Comparison of ENCODE assay signal across 1 cellular context in the genomic region with DNA sequence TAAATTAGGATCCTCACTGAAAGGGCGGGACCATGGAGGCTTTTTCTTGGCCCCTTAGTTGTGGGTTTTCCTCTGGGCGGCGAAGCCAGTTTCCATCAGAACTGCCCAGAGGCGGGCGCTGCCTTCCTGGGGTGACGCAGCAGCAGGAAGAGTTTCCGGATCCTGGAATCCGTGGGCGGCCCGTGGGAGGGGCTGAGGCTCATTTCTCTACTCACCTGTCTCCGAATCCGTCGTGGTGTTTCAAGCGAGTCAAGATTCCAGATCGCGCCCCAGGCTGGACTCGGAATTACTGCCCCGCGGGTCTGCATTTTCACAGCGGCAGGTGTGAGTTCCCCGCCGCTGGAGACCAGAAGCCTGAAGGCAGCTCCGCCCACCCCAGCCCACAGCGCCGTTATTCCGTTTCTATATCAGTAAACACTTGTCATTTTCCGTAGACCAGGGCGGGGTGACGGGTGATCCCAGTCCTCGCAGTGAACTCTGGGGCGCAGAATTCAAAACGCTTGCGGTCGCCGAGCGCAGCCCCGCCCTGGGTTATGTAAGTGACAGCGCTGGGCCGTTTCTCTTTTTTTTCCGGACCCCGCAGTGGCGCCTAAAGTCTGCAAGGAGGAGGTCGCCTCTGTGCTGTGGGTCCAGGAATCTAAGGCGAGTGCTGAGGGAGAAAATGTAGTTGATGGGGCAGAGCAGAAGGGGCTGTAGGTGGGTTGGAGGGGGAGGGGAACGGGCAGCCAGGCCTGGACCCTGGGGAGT.
A peak's percentile ranks its signal among the peaks of the same experiment; 100 is the strongest.
TF ChIP-seq lines count a peak whose summit lies in the region.

No MANE protein-coding gene starts in this region.

TF ChIP-seq in HepG2, 621 proteins besides CTCF, POLR2A, EP300 and RAD21 (continued from another document and continues in another):
- TF ChIP-seq ZNF431 (CRISPR knock-in tag; IDR thresholded peaks at IDR 0.05; ENCODE audit: borderline replicate concordance, low read depth) (no peak), KMT2A (CRISPR knock-in tag; IDR thresholded peaks at IDR 0.05) (peak; percentile 62; the same call in 1 of the 2 replicates), KLF11 (CRISPR knock-in tag; IDR thresholded peaks at IDR 0.05) (peak; percentile 17; the same call in 1 of the 2 replicates), KAT7 (CRISPR knock-in tag; IDR thresholded peaks at IDR 0.05; ENCODE audit: borderline replicate concordance) (peak; percentile 32; the same call in 1 of the 2 replicates), ZKSCAN8 (CRISPR knock-in tag; IDR thresholded peaks at IDR 0.05; ENCODE audit: borderline replicate concordance) (no peak), RARG (CRISPR knock-in tag; IDR thresholded peaks at IDR 0.05; ENCODE audit: low read depth) (no peak), ZNF720 (CRISPR knock-in tag; IDR thresholded peaks at IDR 0.05) (no peak), U2AF1 (optimal IDR thresholded peaks at IDR 0.05; ENCODE audit: low read depth, low read length) (peak; percentile 73), POGZ (CRISPR knock-in tag; IDR thresholded peaks at IDR 0.05) (peak; percentile 59), KDM2A (CRISPR knock-in tag; IDR thresholded peaks at IDR 0.05; ENCODE audit: borderline replicate concordance, low read depth) (peak; percentile 80; the same call in 1 of the 2 replicates), ISL2 (CRISPR knock-in tag; IDR thresholded peaks at IDR 0.05) (peak; percentile 37; the same call in 1 of the 2 replicates), SIX1 (CRISPR knock-in tag; IDR thresholded peaks at IDR 0.05; ENCODE audit: borderline replicate concordance) (no peak), CAMTA2 (CRISPR knock-in tag; IDR thresholded peaks at IDR 0.05; ENCODE audit: borderline replicate concordance) (no peak; the same call in 1 of the 2 replicates), AGO1 (IDR thresholded peaks at IDR 0.05; ENCODE audit: low read depth, low read length, poor library complexity, severe bottlenecking) (peak; percentile 17), CCDC6 (CRISPR knock-in tag; IDR thresholded peaks at IDR 0.05) (peak; percentile 39; the same call in 1 of the 2 replicates), POLR2G (IDR thresholded peaks at IDR 0.05; ENCODE audit: low read depth, low read length) (peak; percentile 79), ZNF430 (CRISPR knock-in tag; IDR thresholded peaks at IDR 0.05) (no peak), MEIS2 (CRISPR knock-in tag; IDR thresholded peaks at IDR 0.05) (peak; percentile 72; the same call in 1 of the 2 replicates), ZNF251 (CRISPR knock-in tag; IDR thresholded peaks at IDR 0.05) (no peak), NFKBIZ (CRISPR knock-in tag; IDR thresholded peaks at IDR 0.05) (peak; percentile 49; the same call in 1 of the 2 replicates), ZNF501 (CRISPR knock-in tag; IDR thresholded peaks at IDR 0.05) (peak; percentile 82), RBFOX2 (IDR thresholded peaks at IDR 0.05; ENCODE audit: low read depth, low read length) (no peak; the same call in 1 of the 2 replicates), SKI (IDR thresholded peaks at IDR 0.05; ENCODE audit: partially characterized antibody) (peak; percentile 47), RCOR2 (CRISPR knock-in tag; IDR thresholded peaks at IDR 0.05) (no peak), KDM5B (CRISPR knock-in tag; IDR thresholded peaks at IDR 0.05; ENCODE audit: borderline replicate concordance) (peak; percentile 71), HOXA9 (CRISPR knock-in tag; IDR thresholded peaks at IDR 0.05; ENCODE audit: borderline replicate concordance) (no peak), MIXL1 (CRISPR knock-in tag; IDR thresholded peaks at IDR 0.05) (no peak), ZFP36 (IDR thresholded peaks at IDR 0.05; ENCODE audit: borderline replicate concordance, low read depth, low read length, partially characterized antibody) (no peak), ZSCAN9 (CRISPR knock-in tag; IDR thresholded peaks at IDR 0.05; ENCODE audit: borderline replicate concordance) (0 out of 2 replicates have a peak, but pooled peaks have one; percentile 30), ZNF543 (CRISPR knock-in tag; IDR thresholded peaks at IDR 0.05) (peak; percentile 24; the same call in 1 of the 2 replicates), ZNF766 (CRISPR knock-in tag; IDR thresholded peaks at IDR 0.05; ENCODE audit: borderline replicate concordance) (no peak; the same call in 1 of the 2 replicates), SOX5 (CRISPR knock-in tag; IDR thresholded peaks at IDR 0.05; ENCODE audit: borderline replicate concordance) (peak; percentile 41; the same call in 1 of the 2 replicates), KLF12 (CRISPR knock-in tag; IDR thresholded peaks at IDR 0.05; ENCODE audit: borderline replicate concordance) (peak; percentile 92; the same call in 1 of the 2 replicates), ZBTB7A (CRISPR knock-in tag; IDR thresholded peaks at IDR 0.05) (peak; percentile 40; the same call in 1 of the 2 replicates), ZNF12 (CRISPR knock-in tag; IDR thresholded peaks at IDR 0.05) (no peak), ZNF343 (CRISPR knock-in tag; IDR thresholded peaks at IDR 0.05) (peak; percentile 74; the same call in 1 of the 2 replicates), ZNF746 (CRISPR knock-in tag; IDR thresholded peaks at IDR 0.05) (no peak; the same call in 1 of the 2 replicates)
- TF ChIP-seq, protein P1, sequence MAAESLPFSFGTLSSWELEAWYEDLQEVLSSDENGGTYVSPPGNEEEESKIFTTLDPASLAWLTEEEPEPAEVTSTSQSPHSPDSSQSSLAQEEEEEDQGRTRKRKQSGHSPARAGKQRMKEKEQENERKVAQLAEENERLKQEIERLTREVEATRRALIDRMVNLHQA (CRISPR knock-in tag; IDR thresholded peaks at IDR 0.05): no peak
- TF ChIP-seq, protein P2, sequence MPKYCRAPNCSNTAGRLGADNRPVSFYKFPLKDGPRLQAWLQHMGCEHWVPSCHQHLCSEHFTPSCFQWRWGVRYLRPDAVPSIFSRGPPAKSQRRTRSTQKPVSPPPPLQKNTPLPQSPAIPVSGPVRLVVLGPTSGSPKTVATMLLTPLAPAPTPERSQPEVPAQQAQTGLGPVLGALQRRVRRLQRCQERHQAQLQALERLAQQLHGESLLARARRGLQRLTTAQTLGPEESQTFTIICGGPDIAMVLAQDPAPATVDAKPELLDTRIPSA (CRISPR knock-in tag; IDR thresholded peaks at IDR 0.05; ENCODE audit: borderline replicate concordance): no peak
- TF ChIP-seq, protein P3, sequence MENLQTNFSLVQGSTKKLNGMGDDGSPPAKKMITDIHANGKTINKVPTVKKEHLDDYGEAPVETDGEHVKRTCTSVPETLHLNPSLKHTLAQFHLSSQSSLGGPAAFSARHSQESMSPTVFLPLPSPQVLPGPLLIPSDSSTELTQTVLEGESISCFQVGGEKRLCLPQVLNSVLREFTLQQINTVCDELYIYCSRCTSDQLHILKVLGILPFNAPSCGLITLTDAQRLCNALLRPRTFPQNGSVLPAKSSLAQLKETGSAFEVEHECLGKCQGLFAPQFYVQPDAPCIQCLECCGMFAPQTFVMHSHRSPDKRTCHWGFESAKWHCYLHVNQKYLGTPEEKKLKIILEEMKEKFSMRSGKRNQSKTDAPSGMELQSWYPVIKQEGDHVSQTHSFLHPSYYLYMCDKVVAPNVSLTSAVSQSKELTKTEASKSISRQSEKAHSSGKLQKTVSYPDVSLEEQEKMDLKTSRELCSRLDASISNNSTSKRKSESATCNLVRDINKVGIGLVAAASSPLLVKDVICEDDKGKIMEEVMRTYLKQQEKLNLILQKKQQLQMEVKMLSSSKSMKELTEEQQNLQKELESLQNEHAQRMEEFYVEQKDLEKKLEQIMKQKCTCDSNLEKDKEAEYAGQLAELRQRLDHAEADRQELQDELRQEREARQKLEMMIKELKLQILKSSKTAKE (CRISPR knock-in tag; IDR thresholded peaks at IDR 0.05; ENCODE audit: borderline replicate concordance): 0 out of 2 replicates have a peak, but pooled peaks have one; percentile 27
- TF ChIP-seq, protein P4, sequence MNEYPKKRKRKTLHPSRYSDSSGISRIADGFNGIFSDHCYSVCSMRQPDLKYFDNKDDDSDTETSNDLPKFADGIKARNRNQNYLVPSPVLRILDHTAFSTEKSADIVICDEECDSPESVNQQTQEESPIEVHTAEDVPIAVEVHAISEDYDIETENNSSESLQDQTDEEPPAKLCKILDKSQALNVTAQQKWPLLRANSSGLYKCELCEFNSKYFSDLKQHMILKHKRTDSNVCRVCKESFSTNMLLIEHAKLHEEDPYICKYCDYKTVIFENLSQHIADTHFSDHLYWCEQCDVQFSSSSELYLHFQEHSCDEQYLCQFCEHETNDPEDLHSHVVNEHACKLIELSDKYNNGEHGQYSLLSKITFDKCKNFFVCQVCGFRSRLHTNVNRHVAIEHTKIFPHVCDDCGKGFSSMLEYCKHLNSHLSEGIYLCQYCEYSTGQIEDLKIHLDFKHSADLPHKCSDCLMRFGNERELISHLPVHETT (CRISPR knock-in tag; conservative IDR thresholded peaks at IDR 0.05): no peak
- TF ChIP-seq, protein P5, sequence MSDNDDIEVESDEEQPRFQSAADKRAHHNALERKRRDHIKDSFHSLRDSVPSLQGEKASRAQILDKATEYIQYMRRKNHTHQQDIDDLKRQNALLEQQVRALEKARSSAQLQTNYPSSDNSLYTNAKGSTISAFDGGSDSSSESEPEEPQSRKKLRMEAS (IDR thresholded peaks at IDR 0.05): peak; percentile 75
- TF ChIP-seq, protein P6, sequence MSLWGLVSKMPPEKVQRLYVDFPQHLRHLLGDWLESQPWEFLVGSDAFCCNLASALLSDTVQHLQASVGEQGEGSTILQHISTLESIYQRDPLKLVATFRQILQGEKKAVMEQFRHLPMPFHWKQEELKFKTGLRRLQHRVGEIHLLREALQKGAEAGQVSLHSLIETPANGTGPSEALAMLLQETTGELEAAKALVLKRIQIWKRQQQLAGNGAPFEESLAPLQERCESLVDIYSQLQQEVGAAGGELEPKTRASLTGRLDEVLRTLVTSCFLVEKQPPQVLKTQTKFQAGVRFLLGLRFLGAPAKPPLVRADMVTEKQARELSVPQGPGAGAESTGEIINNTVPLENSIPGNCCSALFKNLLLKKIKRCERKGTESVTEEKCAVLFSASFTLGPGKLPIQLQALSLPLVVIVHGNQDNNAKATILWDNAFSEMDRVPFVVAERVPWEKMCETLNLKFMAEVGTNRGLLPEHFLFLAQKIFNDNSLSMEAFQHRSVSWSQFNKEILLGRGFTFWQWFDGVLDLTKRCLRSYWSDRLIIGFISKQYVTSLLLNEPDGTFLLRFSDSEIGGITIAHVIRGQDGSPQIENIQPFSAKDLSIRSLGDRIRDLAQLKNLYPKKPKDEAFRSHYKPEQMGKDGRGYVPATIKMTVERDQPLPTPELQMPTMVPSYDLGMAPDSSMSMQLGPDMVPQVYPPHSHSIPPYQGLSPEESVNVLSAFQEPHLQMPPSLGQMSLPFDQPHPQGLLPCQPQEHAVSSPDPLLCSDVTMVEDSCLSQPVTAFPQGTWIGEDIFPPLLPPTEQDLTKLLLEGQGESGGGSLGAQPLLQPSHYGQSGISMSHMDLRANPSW (CRISPR knock-in tag; IDR thresholded peaks at IDR 0.05; ENCODE audit: borderline replicate concordance): peak; percentile 7; the same call in 1 of the 2 replicates
- TF ChIP-seq, protein P7, sequence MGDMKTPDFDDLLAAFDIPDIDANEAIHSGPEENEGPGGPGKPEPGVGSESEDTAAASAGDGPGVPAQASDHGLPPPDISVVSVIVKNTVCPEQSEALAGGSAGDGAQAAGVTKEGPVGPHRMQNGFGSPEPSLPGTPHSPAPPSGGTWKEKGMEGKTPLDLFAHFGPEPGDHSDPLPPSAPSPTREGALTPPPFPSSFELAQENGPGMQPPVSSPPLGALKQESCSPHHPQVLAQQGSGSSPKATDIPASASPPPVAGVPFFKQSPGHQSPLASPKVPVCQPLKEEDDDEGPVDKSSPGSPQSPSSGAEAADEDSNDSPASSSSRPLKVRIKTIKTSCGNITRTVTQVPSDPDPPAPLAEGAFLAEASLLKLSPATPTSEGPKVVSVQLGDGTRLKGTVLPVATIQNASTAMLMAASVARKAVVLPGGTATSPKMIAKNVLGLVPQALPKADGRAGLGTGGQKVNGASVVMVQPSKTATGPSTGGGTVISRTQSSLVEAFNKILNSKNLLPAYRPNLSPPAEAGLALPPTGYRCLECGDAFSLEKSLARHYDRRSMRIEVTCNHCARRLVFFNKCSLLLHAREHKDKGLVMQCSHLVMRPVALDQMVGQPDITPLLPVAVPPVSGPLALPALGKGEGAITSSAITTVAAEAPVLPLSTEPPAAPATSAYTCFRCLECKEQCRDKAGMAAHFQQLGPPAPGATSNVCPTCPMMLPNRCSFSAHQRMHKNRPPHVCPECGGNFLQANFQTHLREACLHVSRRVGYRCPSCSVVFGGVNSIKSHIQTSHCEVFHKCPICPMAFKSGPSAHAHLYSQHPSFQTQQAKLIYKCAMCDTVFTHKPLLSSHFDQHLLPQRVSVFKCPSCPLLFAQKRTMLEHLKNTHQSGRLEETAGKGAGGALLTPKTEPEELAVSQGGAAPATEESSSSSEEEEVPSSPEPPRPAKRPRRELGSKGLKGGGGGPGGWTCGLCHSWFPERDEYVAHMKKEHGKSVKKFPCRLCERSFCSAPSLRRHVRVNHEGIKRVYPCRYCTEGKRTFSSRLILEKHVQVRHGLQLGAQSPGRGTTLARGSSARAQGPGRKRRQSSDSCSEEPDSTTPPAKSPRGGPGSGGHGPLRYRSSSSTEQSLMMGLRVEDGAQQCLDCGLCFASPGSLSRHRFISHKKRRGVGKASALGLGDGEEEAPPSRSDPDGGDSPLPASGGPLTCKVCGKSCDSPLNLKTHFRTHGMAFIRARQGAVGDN (CRISPR knock-in tag; IDR thresholded peaks at IDR 0.05): peak; percentile 73
- TF ChIP-seq, protein P8, sequence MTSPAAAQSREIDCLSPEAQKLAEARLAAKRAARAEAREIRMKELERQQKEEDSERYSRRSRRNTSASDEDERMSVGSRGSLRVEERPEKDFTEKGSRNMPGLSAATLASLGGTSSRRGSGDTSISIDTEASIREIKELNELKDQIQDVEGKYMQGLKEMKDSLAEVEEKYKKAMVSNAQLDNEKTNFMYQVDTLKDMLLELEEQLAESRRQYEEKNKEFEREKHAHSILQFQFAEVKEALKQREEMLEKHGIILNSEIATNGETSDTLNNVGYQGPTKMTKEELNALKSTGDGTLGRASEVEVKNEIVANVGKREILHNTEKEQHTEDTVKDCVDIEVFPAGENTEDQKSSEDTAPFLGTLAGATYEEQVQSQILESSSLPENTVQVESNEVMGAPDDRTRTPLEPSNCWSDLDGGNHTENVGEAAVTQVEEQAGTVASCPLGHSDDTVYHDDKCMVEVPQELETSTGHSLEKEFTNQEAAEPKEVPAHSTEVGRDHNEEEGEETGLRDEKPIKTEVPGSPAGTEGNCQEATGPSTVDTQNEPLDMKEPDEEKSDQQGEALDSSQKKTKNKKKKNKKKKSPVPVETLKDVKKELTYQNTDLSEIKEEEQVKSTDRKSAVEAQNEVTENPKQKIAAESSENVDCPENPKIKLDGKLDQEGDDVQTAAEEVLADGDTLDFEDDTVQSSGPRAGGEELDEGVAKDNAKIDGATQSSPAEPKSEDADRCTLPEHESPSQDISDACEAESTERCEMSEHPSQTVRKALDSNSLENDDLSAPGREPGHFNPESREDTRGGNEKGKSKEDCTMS (CRISPR knock-in tag; conservative IDR thresholded peaks at IDR 0.05): no peak
- TF ChIP-seq, protein P9, sequence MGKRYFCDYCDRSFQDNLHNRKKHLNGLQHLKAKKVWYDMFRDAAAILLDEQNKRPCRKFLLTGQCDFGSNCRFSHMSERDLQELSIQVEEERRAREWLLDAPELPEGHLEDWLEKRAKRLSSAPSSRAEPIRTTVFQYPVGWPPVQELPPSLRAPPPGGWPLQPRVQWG (CRISPR knock-in tag; IDR thresholded peaks at IDR 0.05; ENCODE audit: borderline replicate concordance, low read depth): no peak
